ENCODE assay signal across 34 cellular contexts in genomic region chr12:65090461-65090860, GRCh38. TPM values are rescaled to one million over a fixed set of nuclear protein-coding genes. Genes with fewer than 3 reads are reported as not detected.
"Had no signal": no experiment of that assay in that cellular context is flagged by ENCODE, and none has a peak within 500 bp of the region (broad histone marks: within the 10 kb centered on the region; RNA-seq: fewer than 3 reads in every experiment).

No MANE protein-coding gene starts in this region.

- FAIRE-seq: astrocyte, bronchial epithelial cell, TTC549 had no signal

- H3K36me3 ChIP-seq: brain microvascular endothelial cell, esophagus muscularis mucosa, gastrocnemius medialis, heart left ventricle had no signal

- H3K9me3 ChIP-seq: esophagus muscularis mucosa, gastrocnemius medialis, heart left ventricle had no signal

- H3K27ac Mint-ChIP-seq: activated CD4-positive, alpha-beta memory T cell treated with anti-CD3 and anti-CD28 coated beads, Interleukin-2, amount 10 ng/mL, durations not matched to agents 7 days and 5 days; activated CD4-positive, alpha-beta T cell treated with anti-CD3 and anti-CD28 coated beads, Interleukin-2, amount 10 ng/mL, durations not matched to agents 7 days and 5 days; activated naive CD8-positive, alpha-beta T cell; activated T-helper 17 cell treated with anti-CD3 and anti-CD28 coated beads, Interleukin-2, amount 50 U/mL, for 72 hours; effector memory CD8-positive, alpha-beta T cell; WTC11 had no signal

- H3K36me3 Mint-ChIP-seq: activated naive CD8-positive, alpha-beta T cell; WTC11 had no signal

- H3K4me1 ChIP-seq: esophagus muscularis mucosa, foreskin keratinocyte, gastrocnemius medialis, heart left ventricle had no signal

- H3K4me3 Mint-ChIP-seq: activated CD4-positive, alpha-beta memory T cell treated with anti-CD3 and anti-CD28 coated beads, Interleukin-2, amount 10 ng/mL, durations not matched to agents 7 days and 5 days; activated CD4-positive, alpha-beta T cell treated with anti-CD3 and anti-CD28 coated beads, Interleukin-2, amount 10 ng/mL, durations not matched to agents 7 days and 5 days; activated naive CD8-positive, alpha-beta T cell; activated T-cell treated with anti-CD3 and anti-CD28 coated beads, Interleukin-2, amount 50 U/mL, for 4 hours; activated T-helper 17 cell treated with anti-CD3 and anti-CD28 coated beads, Interleukin-2, amount 50 U/mL, for 72 hours; central memory CD8-positive, alpha-beta T cell; effector memory CD8-positive, alpha-beta T cell; WTC11 had no signal

- H3K4me1 Mint-ChIP-seq: activated CD4-positive, alpha-beta memory T cell treated with anti-CD3 and anti-CD28 coated beads, Interleukin-2, amount 10 ng/mL, durations not matched to agents 7 days and 5 days; activated CD4-positive, alpha-beta T cell treated with anti-CD3 and anti-CD28 coated beads, Interleukin-2, amount 10 ng/mL, durations not matched to agents 7 days and 5 days; activated T-helper 17 cell treated with anti-CD3 and anti-CD28 coated beads, Interleukin-2, amount 50 U/mL, for 72 hours; central memory CD8-positive, alpha-beta T cell; WTC11 had no signal

- DNase-seq: activated CD4-positive, alpha-beta memory T cell treated with anti-CD3 and anti-CD28 coated beads, Interleukin-2, amount 10 ng/mL, durations not matched to agents 7 days and 5 days; activated CD4-positive, alpha-beta T cell treated with anti-CD3 and anti-CD28 coated beads for 1 hour; activated CD4-positive, alpha-beta T cell treated with anti-CD3 and anti-CD28 coated beads for 4 hours; activated CD4-positive, alpha-beta T cell treated with anti-CD3 and anti-CD28 coated beads, Interleukin-2, amount 10 ng/mL, durations not matched to agents 7 days and 5 days; activated CD4-positive, alpha-beta T cell treated with anti-CD3 and anti-CD28 coated beads, Interleukin-2, amount 50 U/mL, for 4 hours; activated CD8-positive, alpha-beta memory T cell treated with anti-CD3 and anti-CD28 coated beads, Interleukin-2, amount 50 U/mL, for 48 hours; activated effector memory CD4-positive, alpha-beta T cell treated with Interleukin-2 at 50 U/mL for 16 hours; activated gamma-delta T cell treated with Interleukin-2 at 50 U/mL for 16 hours; activated naive CD4-positive, alpha-beta T cell treated with anti-CD3 and anti-CD28 coated beads, Interleukin-2, amount 50 U/mL, for 16 hours; activated naive CD4-positive, alpha-beta T cell treated with Interleukin-2 at 50 U/mL for 16 hours; activated T-cell treated with anti-CD3 and anti-CD28 coated beads for 4 hours; activated T-cell treated with anti-CD3 and anti-CD28 coated beads, Interleukin-2, amount 50 U/mL, for 4 hours; amniotic stem cell; brain microvascular endothelial cell; cortex of kidney; dermis blood vessel endothelial cell; effector CD4-positive, alpha-beta T cell; effector memory CD8-positive, alpha-beta T cell; erythroblast; foreskin keratinocyte; gastrocnemius medialis; glutamatergic neuron; heart left ventricle; T-helper 2 cell had no signal

- ATAC-seq: activated T-cell treated with anti-CD3 and anti-CD28 coated beads, Interleukin-2, amount 50 U/mL, for 4 hours; activated T-helper 17 cell treated with anti-CD3 and anti-CD28 coated beads, Interleukin-2, amount 50 U/mL, for 72 hours; effector memory CD8-positive, alpha-beta T cell; foreskin keratinocyte; gastrocnemius medialis; heart left ventricle; WTC11 had no signal

- H3K4me3 ChIP-seq: esophagus muscularis mucosa, gastrocnemius medialis, heart left ventricle had no signal

- H3K27ac ChIP-seq: brain microvascular endothelial cell, esophagus muscularis mucosa, foreskin keratinocyte, gastrocnemius medialis, heart left ventricle, VCaP had no signal

- H3K9me3 Mint-ChIP-seq: activated CD4-positive, alpha-beta memory T cell treated with anti-CD3 and anti-CD28 coated beads, Interleukin-2, amount 10 ng/mL, durations not matched to agents 7 days and 5 days; activated CD4-positive, alpha-beta T cell treated with anti-CD3 and anti-CD28 coated beads, Interleukin-2, amount 10 ng/mL, durations not matched to agents 7 days and 5 days; activated T-cell treated with anti-CD3 and anti-CD28 coated beads, Interleukin-2, amount 50 U/mL, for 4 hours; activated T-helper 17 cell treated with anti-CD3 and anti-CD28 coated beads, Interleukin-2, amount 50 U/mL, for 72 hours; central memory CD8-positive, alpha-beta T cell; effector memory CD8-positive, alpha-beta T cell; WTC11 had no signal

RNA-seq across cellular contexts. Expression of gene WIF1, which starts 30.6 kb away (rescaled TPM):
- total RNA-seq: activated CD4-positive, alpha-beta memory T cell treated with anti-CD3 and anti-CD28 coated beads, Interleukin-2, amount 10 ng/mL, durations not matched to agents 7 days and 5 days; activated CD4-positive, alpha-beta T cell treated with anti-CD3 and anti-CD28 coated beads, Interleukin-2, amount 10 ng/mL, durations not matched to agents 7 days and 5 days; activated T-helper 17 cell treated with anti-CD3 and anti-CD28 coated beads, Interleukin-2, amount 50 U/mL, for 72 hours; astrocyte; bronchial epithelial cell; dermis blood vessel endothelial cell; foreskin keratinocyte; gastrocnemius medialis; heart left ventricle; T-helper 1 cell treated with Interleukin-12 subunit alpha and Interleukin-12 subunit beta and Interleukin-4 antibody, amounts not matched to agents 30 ng/mL and 1 ng/mL, for 36 hours had no signal
- polyA plus RNA-seq: foreskin keratinocyte had no signal
